ENCODE assay signal across 14 cellular contexts in the genomic region with DNA sequence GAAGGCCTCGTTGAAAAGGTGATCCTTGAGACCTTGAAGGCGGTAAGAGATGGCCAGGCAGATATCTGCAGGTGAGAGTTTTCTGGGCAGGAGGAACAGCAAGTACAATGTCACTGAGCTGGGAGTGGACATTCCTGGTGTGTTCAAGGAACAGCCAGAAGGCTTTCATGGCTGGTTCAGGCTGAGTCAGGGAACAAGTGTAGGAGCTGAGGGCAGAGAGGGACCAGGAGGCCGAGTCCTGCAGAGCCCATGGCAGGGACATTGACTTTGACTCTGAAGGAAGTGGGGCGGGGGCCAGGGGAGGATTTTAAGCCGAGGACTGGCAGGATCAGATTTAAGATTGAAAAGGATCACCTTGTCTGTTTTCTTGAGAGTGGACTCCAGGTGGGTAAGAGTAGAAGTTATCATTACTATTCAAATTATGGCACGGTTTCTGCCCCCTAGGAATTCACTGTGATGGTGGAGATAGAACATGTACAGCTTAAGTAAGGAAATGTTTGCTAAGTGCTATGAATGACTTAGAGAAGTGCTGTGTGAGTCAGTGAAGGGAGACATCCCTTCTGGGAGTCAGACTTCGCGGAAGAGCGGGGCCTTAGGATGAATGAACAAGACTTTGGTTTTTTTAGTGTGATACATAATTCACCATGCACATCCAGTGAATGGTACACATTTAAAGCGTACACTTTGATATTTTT.
"Had no signal": no experiment of that assay in that cellular context is flagged by ENCODE, and none has a peak within 500 bp of the region (broad histone marks: within the 10 kb centered on the region; RNA-seq: fewer than 3 reads in every experiment).

No MANE protein-coding gene starts in this region.

- H3K27ac Mint-ChIP-seq: mesothelial cell of epicardium; neural progenitor cell; stimulated activated memory B cell treated with anti-CD40 and anti-IgM and Interleukin-4, amounts not matched to agents 10 μg/mL and 1 μg/mL and 100 μg/mL, for 72 hours; T-helper 2 cell treated with Interferon-gamma antibody and Interleukin-4, amounts not matched to agents 5 μg/mL and 100 μg/mL, for 36 hours had no signal

- H3K27me3 Mint-ChIP-seq: stimulated activated memory B cell treated with anti-CD40 and anti-IgM and Interleukin-4, amounts not matched to agents 10 μg/mL and 1 μg/mL and 100 μg/mL, for 72 hours had no signal

- H3K9me3 Mint-ChIP-seq: mesothelial cell of epicardium; neural progenitor cell; stimulated activated memory B cell treated with anti-CD40 and anti-IgM and Interleukin-4, amounts not matched to agents 10 μg/mL and 1 μg/mL and 100 μg/mL, for 72 hours; T-helper 2 cell treated with Interferon-gamma antibody and Interleukin-4, amounts not matched to agents 5 μg/mL and 100 μg/mL, for 36 hours had no signal

- H3K4me3 Mint-ChIP-seq: mesothelial cell of epicardium; neural progenitor cell; stimulated activated memory B cell treated with anti-CD40 and anti-IgM and Interleukin-4, amounts not matched to agents 10 μg/mL and 1 μg/mL and 100 μg/mL, for 72 hours; T-helper 2 cell treated with Interferon-gamma antibody and Interleukin-4, amounts not matched to agents 5 μg/mL and 100 μg/mL, for 36 hours had no signal

- H3K36me3 ChIP-seq: esophagus muscularis mucosa, lower lobe of right lung, neural progenitor cell, ovary, tibial artery, uterus had no signal

- DNase-seq: activated CD4-positive, alpha-beta T cell treated with anti-CD3 and anti-CD28 coated beads, Interleukin-2, amount 50 U/mL, for 1 hour; activated naive CD4-positive, alpha-beta T cell; hippocampal formation; lower lobe of right lung; ovary; stimulated activated CD4-positive, alpha-beta T cell treated with anti-CD3 and anti-CD28 coated beads, Interleukin-12 subunit alpha, Interleukin-12 subunit beta, amount 100 ng/mL, for 4 hours; SW 1271; uterus had no signal

- H3K4me1 Mint-ChIP-seq: stimulated activated memory B cell treated with anti-CD40 and anti-IgM and Interleukin-4, amounts not matched to agents 10 μg/mL and 1 μg/mL and 100 μg/mL, for 72 hours had no signal

- H3K4me3 ChIP-seq: esophagus muscularis mucosa, lower lobe of right lung, neural progenitor cell, ovary, tibial artery, uterus had no signal

- H3K36me3 Mint-ChIP-seq: mesothelial cell of epicardium; neural progenitor cell; stimulated activated memory B cell treated with anti-CD40 and anti-IgM and Interleukin-4, amounts not matched to agents 10 μg/mL and 1 μg/mL and 100 μg/mL, for 72 hours had no signal

- H3K27me3 ChIP-seq: esophagus muscularis mucosa, neural progenitor cell, ovary, tibial artery, uterus had no signal
